ENCODE assay signal across 8 cellular contexts in the genomic region with DNA sequence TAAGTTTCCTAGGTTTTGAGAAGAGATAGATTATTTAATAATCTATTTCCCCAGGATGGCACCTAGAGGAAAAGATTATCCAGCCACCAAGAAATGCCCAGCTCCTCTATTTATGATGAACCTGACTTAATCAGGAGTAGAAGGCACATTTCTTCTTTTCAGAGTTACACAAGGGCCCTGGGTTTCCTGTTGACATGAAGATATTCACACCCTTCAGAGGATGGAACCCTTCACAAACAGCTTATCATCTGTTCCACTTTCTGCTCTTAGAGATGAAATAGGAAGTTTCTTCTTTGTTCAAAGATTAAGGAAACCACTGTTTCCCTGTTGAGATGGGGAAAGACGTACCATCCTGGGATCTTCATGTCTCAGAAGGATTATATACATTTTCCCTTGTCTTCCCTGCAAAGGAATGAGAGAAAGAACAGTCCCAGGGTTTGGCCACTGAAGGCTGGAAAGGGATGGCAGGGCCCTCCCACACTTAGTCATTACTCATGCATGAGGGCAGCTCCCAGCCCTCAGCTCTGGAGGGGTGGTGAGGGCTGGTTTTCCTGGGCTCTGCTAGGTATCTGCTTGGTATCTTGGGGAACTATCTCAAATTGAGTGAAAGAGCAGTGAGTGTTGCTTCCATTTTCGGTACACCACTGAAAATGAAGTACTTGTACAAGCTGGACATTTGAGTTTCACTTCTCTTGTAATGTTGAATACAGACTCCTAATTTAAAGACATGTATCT.
A peak's percentile ranks its signal among the peaks of the same experiment; 100 is the strongest.
DNase-seq lines count a peak whose midpoint lies in the region; ATAC-seq, FAIRE-seq and TF ChIP-seq lines count a peak whose summit lies in the region.

No MANE protein-coding gene starts in this region.

- no TSS peak for BruUV-seq in GM12878 (replicated peaks; lab: Mats Ljungman, UMichigan)

- peak overlapping the region; percentile 34; the same call in 1 of the 2 replicates for H3K4me3 ChIP-seq in GM12878

- H3K9ac ChIP-seq in GM12878 (ENCODE audit: control insufficient read depth, insufficient read depth, low read length), result no peak overlapping the region

- H3K4me2 ChIP-seq in GM12878 (ENCODE audit: control insufficient read depth, insufficient read depth), result peak overlapping the region; percentile 88

- RAD21 ChIA-PET in GM12878 (lab: Charles Lee; ENCODE audit: unreplicated experiment), result interaction anchor here (1.4 to 2.2 kb wide), 2 partner anchors 62 to 306 kb away, joined by 4 to 8 read pairs; no protein-coding TSS in a partner anchor

- H3K79me2 ChIP-seq in GM12878 (ENCODE audit: control insufficient read depth, insufficient read depth, low read length), result no peaks in the 10 kb centered on the region

- peak overlapping the region; percentile 36 for H2AFZ ChIP-seq in GM12878 (ENCODE audit: control insufficient read depth, low read depth, low read length)

- H3K27ac Mint-ChIP-seq in stimulated activated naive B cell treated with anti-CD40 and anti-IgM and Interleukin-4, amounts not matched to agents 10 μg/mL and 1 μg/mL and 100 μg/mL, for 72 hours, result peak overlapping the region; percentile 86
- no peak overlapping the region for H3K27ac Mint-ChIP-seq in osteocyte (ENCODE audit: unreplicated experiment)

- ATAC-seq in GM19351 (IDR thresholded peaks at IDR 0.05; ENCODE audit: unreplicated experiment), result peak; percentile 92
- peak; percentile 81 for ATAC-seq in HG03280 (IDR thresholded peaks at IDR 0.05; ENCODE audit: unreplicated experiment)
- ATAC-seq in GM12878, result peak; percentile 93
- ATAC-seq in stimulated activated naive B cell treated with anti-CD40 and anti-IgM and Interleukin-4, amounts not matched to agents 10 μg/mL and 1 μg/mL and 100 μg/mL, for 72 hours (replicated peaks), result peak; percentile 84 to 90

- H4K20me1 ChIP-seq in GM12878 (ENCODE audit: control insufficient read depth, insufficient read depth), result no peaks in the 10 kb centered on the region

- DNase-seq in AG08396 (ENCODE audit: low spot score) (peak; percentile 29), GM12878 (ENCODE audit: low read depth, low spot score) (peak; percentile 42), osteocyte (ENCODE audit: extremely low spot score, unreplicated experiment) (no peak), cerebellum (ENCODE audit: low spot score) (no peak), posterior cingulate gyrus (no peak)
- no peak for DNase-seq in stimulated activated naive B cell treated with anti-CD40 and anti-IgM and Interleukin-4, amounts not matched to agents 10 μg/mL and 1 μg/mL and 100 μg/mL, for 72 hours

- TF ChIP-seq CTCF in GM12878 (IDR thresholded peaks at IDR 0.05 in 2 of 3, conservative IDR thresholded peaks at IDR 0.05 in 1 of 3; ENCODE audit: control insufficient read depth in 2 of 3, extremely low read depth in 1 of 3, insufficient read depth in 1 of 3, low read depth in 3 of 3, low read length in 3 of 3), result no peak
- no peak for TF ChIP-seq CTCF in osteocyte (IDR thresholded peaks at IDR 0.05)

- peaks cover 0 to 3% of the 10 kb centered on the region in 2 donors for H3K36me3 Mint-ChIP-seq in stimulated activated naive B cell treated with anti-CD40 and anti-IgM and Interleukin-4, amounts not matched to agents 10 μg/mL and 1 μg/mL and 100 μg/mL, for 72 hours
- H3K36me3 Mint-ChIP-seq in osteocyte (ENCODE audit: unreplicated experiment), result no peaks in the 10 kb centered on the region

- H3K27me3 ChIP-seq in GM12878 (replicated peaks in 1 of 2; ENCODE audit: control insufficient read depth in 2 of 2, insufficient read depth in 2 of 2, low read length in 1 of 2), result no peaks in the 10 kb centered on the region

- no peak for TF ChIP-seq POLR2A in GM12878 (IDR thresholded peaks at IDR 0.05; ENCODE audit: low read depth, low read length)

- H3K36me3 ChIP-seq in GM12878 (ENCODE audit: control insufficient read depth in 2 of 2, insufficient read depth in 2 of 2, low read length in 1 of 2), result no peaks in the 10 kb centered on the region

- in situ Hi-C loops in GM12878 (cut with MboI), result no loop called here

- 20% methylated on average over 2 of the region's 2 CpGs for WGBS in GM12878 (ENCODE audit: insufficient coverage, insufficient replicate concordance, low lambda C conversion rate, missing lambda C conversion rate)

- intact Hi-C loops in GM12878 (cut with micrococcal nuclease; ENCODE audit: unreplicated experiment), result no loop called here
- intact Hi-C loops in posterior cingulate gyrus (cut with DNase I), result no loop called here

- no peak for TF ChIP-seq EP300 in GM12878 (IDR thresholded peaks at IDR 0.05; ENCODE audit: borderline replicate concordance in 1 of 2, control insufficient read depth in 1 of 2, low read depth in 2 of 2, low read length in 2 of 2)

- H3K9me3 ChIP-seq in GM12878 (replicated peaks; ENCODE audit: control insufficient read depth, insufficient read depth, low read length), result no peaks in the 10 kb centered on the region

- no peaks in the 10 kb centered on the region for H3K27me3 Mint-ChIP-seq in stimulated activated naive B cell treated with anti-CD40 and anti-IgM and Interleukin-4, amounts not matched to agents 10 μg/mL and 1 μg/mL and 100 μg/mL, for 72 hours
- peaks cover 17% of the 10 kb centered on the region for H3K27me3 Mint-ChIP-seq in osteocyte (ENCODE audit: unreplicated experiment)

- H3K4me1 ChIP-seq in GM12878 (ENCODE audit: control insufficient read depth, insufficient read depth, low read length), result peaks cover 19% of the 10 kb centered on the region

- peak overlapping the region; percentile 26 to 37 for H3K4me3 Mint-ChIP-seq in stimulated activated naive B cell treated with anti-CD40 and anti-IgM and Interleukin-4, amounts not matched to agents 10 μg/mL and 1 μg/mL and 100 μg/mL, for 72 hours
- H3K4me3 Mint-ChIP-seq in osteocyte (ENCODE audit: unreplicated experiment), result no peak overlapping the region

- CTCF ChIA-PET in GM12878 (lab: Yijun Ruan, JAX), result interaction anchor here (0.9 to 1.6 kb wide), 7 partner anchors 9 to 306 kb away, joined by 3 to 10 read pairs (median 4); no protein-coding TSS in a partner anchor

- H3K9me3 Mint-ChIP-seq in stimulated activated naive B cell treated with anti-CD40 and anti-IgM and Interleukin-4, amounts not matched to agents 10 μg/mL and 1 μg/mL and 100 μg/mL, for 72 hours, result peaks cover 6% of the 10 kb centered on the region in 2 donors
- no peaks in the 10 kb centered on the region for H3K9me3 Mint-ChIP-seq in osteocyte (ENCODE audit: unreplicated experiment)

- POLR2A ChIA-PET in GM12878 (lab: Charles Lee), result no interaction called here

- FAIRE-seq in GM12878 (lab: Jason Lieb, UNC), result peak; percentile 62

- SMC1A ChIA-PET in GM12878 (lab: Charles Lee; ENCODE audit: uncharacterized antibody, unreplicated experiment), result interaction anchor here (0.7 to 1.2 kb wide), 5 partner anchors 9 to 100 kb away, joined by 3 to 4 read pairs (median 3); no protein-coding TSS in a partner anchor

- TF ChIP-seq RAD21 in GM12878 (IDR thresholded peaks at IDR 0.05; ENCODE audit: insufficient read depth, low read depth, low read length), result no peak

- peaks cover 21 to 27% of the 10 kb centered on the region in 2 donors for H3K4me1 Mint-ChIP-seq in stimulated activated naive B cell treated with anti-CD40 and anti-IgM and Interleukin-4, amounts not matched to agents 10 μg/mL and 1 μg/mL and 100 μg/mL, for 72 hours
- H3K4me1 Mint-ChIP-seq in osteocyte (ENCODE audit: unreplicated experiment), result no peaks in the 10 kb centered on the region

- peak overlapping the region; percentile 45 for H3K27ac ChIP-seq in GM12878 (ENCODE audit: control insufficient read depth, insufficient read depth)

TF ChIP-seq in GM12878, 131 proteins besides CTCF, POLR2A, EP300 and RAD21:
- peak; percentile 42 to 49; a peak in 2 of 4 replicates for TF ChIP-seq IKZF2 (IDR thresholded peaks at IDR 0.05)
- TF ChIP-seq, protein P1, sequence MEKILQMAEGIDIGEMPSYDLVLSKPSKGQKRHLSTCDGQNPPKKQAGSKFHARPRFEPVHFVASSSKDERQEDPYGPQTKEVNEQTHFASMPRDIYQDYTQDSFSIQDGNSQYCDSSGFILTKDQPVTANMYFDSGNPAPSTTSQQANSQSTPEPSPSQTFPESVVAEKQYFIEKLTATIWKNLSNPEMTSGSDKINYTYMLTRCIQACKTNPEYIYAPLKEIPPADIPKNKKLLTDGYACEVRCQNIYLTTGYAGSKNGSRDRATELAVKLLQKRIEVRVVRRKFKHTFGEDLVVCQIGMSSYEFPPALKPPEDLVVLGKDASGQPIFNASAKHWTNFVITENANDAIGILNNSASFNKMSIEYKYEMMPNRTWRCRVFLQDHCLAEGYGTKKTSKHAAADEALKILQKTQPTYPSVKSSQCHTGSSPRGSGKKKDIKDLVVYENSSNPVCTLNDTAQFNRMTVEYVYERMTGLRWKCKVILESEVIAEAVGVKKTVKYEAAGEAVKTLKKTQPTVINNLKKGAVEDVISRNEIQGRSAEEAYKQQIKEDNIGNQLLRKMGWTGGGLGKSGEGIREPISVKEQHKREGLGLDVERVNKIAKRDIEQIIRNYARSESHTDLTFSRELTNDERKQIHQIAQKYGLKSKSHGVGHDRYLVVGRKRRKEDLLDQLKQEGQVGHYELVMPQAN (conservative IDR thresholded peaks at IDR 0.05), result no peak
- TF ChIP-seq, protein P2, sequence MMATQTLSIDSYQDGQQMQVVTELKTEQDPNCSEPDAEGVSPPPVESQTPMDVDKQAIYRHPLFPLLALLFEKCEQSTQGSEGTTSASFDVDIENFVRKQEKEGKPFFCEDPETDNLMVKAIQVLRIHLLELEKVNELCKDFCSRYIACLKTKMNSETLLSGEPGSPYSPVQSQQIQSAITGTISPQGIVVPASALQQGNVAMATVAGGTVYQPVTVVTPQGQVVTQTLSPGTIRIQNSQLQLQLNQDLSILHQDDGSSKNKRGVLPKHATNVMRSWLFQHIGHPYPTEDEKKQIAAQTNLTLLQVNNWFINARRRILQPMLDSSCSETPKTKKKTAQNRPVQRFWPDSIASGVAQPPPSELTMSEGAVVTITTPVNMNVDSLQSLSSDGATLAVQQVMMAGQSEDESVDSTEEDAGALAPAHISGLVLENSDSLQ (IDR thresholded peaks at IDR 0.05), result peak; percentile 23; the same call in 1 of the 2 replicates
- 0 out of 2 replicates have a peak, but pooled peaks have one; percentile 31 for TF ChIP-seq IRF4 (IDR thresholded peaks at IDR 0.05; ENCODE audit: low read depth, low read length)
- peak; percentile 71 for TF ChIP-seq SPI1 (IDR thresholded peaks at IDR 0.05; ENCODE audit: borderline replicate concordance, insufficient read depth, low read depth, low read length)
- peak; percentile 40; the same call in 1 of the 2 replicates for TF ChIP-seq IKZF1 (conservative IDR thresholded peaks at IDR 0.05)
- TF ChIP-seq ZNF207 (IDR thresholded peaks at IDR 0.05; ENCODE audit: borderline replicate concordance), result no peak

Comparison
In these comparisons a context has a peak if more than half of its experiments do, and no peak if none do; other contexts are left out.
1. DNase-seq: peak in AG08396 (single experiment) and GM12878 (single experiment); none in stimulated activated naive B cell treated with anti-CD40 and anti-IgM and Interleukin-4, amounts not matched to agents 10 μg/mL and 1 μg/mL and 100 μg/mL, for 72 hours (single experiment), osteocyte (single experiment), cerebellum (single experiment) and posterior cingulate gyrus (0 of 10).
2. Peak in every context shown above with its lines, with median percentiles within 50 percentile points of each other: ATAC-seq.